ENCODE assay signal across 14 cellular contexts in the genomic region with DNA sequence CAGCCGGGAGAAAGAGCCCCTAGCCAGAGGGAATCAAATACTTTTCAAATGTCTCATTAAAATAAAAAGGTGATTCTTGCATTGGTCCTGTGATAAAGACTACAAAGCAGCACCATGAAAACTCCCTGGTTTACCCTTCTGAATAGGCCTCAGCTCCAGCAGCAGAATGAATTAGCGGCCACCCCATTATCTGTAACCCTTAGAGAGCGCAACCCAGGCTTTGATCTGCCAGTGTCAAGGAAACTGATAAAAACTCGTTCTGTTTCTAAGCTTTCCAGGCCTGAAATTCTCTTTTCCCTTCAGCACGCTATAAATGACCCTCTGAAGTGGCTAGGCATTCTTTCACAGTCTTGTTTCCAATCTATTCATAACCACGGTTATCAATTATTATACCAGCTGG.
"Had no signal": no experiment of that assay in that cellular context is flagged by ENCODE, and none has a peak within 500 bp of the region (broad histone marks: within the 10 kb centered on the region; RNA-seq: fewer than 3 reads in every experiment).

No MANE protein-coding gene starts in this region.

- H3K9me3 Mint-ChIP-seq: activated naive CD8-positive, alpha-beta T cell treated with anti-CD3 and anti-CD28 coated beads, Interleukin-2, amount 10 ng/mL, durations not matched to agents 7 days and 5 days; activated T-helper 1 cell treated with anti-CD3 and anti-CD28 coated beads, Interleukin-12 subunit alpha, Interleukin-12 subunit beta, Interleukin-2, Interleukin-4 antibody, amounts not matched to agents 30 ng/mL and 10 ng/mL and 1 ng/mL, durations not matched to agents 14 hours and 24 hours and 36 hours; dendritic cell treated with granulocyte-macrophage colony-stimulating factor and Interleukin-4, amounts not matched to agents 40 ng/mL and 50 ng/mL, for 4 days had no signal

- H3K4me3 ChIP-seq: gastroesophageal sphincter, hepatocyte, pancreas had no signal

- H3K4me3 Mint-ChIP-seq: activated CD8-positive, alpha-beta T cell treated with anti-CD3 and anti-CD28 coated beads, Interleukin-2, amount 10 ng/mL, durations not matched to agents 7 days and 5 days; activated naive CD8-positive, alpha-beta T cell treated with anti-CD3 and anti-CD28 coated beads, Interleukin-2, amount 10 ng/mL, durations not matched to agents 7 days and 5 days; activated T-helper 1 cell treated with anti-CD3 and anti-CD28 coated beads, Interleukin-12 subunit alpha, Interleukin-12 subunit beta, Interleukin-2, Interleukin-4 antibody, amounts not matched to agents 30 ng/mL and 10 ng/mL and 1 ng/mL, durations not matched to agents 14 hours and 24 hours and 36 hours; dendritic cell treated with granulocyte-macrophage colony-stimulating factor and Interleukin-4, amounts not matched to agents 40 ng/mL and 50 ng/mL, for 4 days; stimulated activated effector memory CD8-positive, alpha-beta T cell treated with anti-CD3 and anti-CD28 coated beads, Interleukin-12 subunit alpha, Interleukin-12 subunit beta, amount 100 ng/mL, for 72 hours; WTC11 had no signal

- H3K27me3 ChIP-seq: gastroesophageal sphincter, hepatocyte, pancreas had no signal

- H3K27ac ChIP-seq: gastroesophageal sphincter, hepatocyte, pancreas had no signal

- H3K36me3 Mint-ChIP-seq: activated naive CD8-positive, alpha-beta T cell treated with anti-CD3 and anti-CD28 coated beads, Interleukin-2, amount 10 ng/mL, durations not matched to agents 7 days and 5 days; stimulated activated effector memory CD8-positive, alpha-beta T cell treated with anti-CD3 and anti-CD28 coated beads, Interleukin-12 subunit alpha, Interleukin-12 subunit beta, amount 100 ng/mL, for 72 hours; WTC11 had no signal

- H3K4me1 ChIP-seq: gastroesophageal sphincter, pancreas had no signal

- ATAC-seq: activated CD8-positive, alpha-beta T cell treated with anti-CD3 and anti-CD28 coated beads, Interleukin-2, amount 10 ng/mL, durations not matched to agents 7 days and 5 days; gastroesophageal sphincter; stimulated activated effector memory CD8-positive, alpha-beta T cell treated with anti-CD3 and anti-CD28 coated beads, Interleukin-12 subunit alpha, Interleukin-12 subunit beta, amount 100 ng/mL, for 72 hours had no signal

- H3K4me1 Mint-ChIP-seq: activated naive CD8-positive, alpha-beta T cell treated with anti-CD3 and anti-CD28 coated beads, Interleukin-2, amount 10 ng/mL, durations not matched to agents 7 days and 5 days; stimulated activated effector memory CD8-positive, alpha-beta T cell treated with anti-CD3 and anti-CD28 coated beads, Interleukin-12 subunit alpha, Interleukin-12 subunit beta, amount 100 ng/mL, for 72 hours had no signal

- H3K27me3 Mint-ChIP-seq: activated naive CD8-positive, alpha-beta T cell treated with anti-CD3 and anti-CD28 coated beads, Interleukin-2, amount 10 ng/mL, durations not matched to agents 7 days and 5 days; dendritic cell treated with granulocyte-macrophage colony-stimulating factor and Interleukin-4, amounts not matched to agents 40 ng/mL and 50 ng/mL, for 4 days had no signal

- DNase-seq: activated CD4-positive, alpha-beta T cell treated with anti-CD3 and anti-CD28 coated beads for 48 hours; activated CD8-positive, alpha-beta memory T cell treated with anti-CD3 and anti-CD28 coated beads, Interleukin-2, amount 50 U/mL, for 4 hours; activated CD8-positive, alpha-beta T cell treated with anti-CD3 and anti-CD28 coated beads, Interleukin-2, amount 10 ng/mL, durations not matched to agents 7 days and 5 days; activated naive CD4-positive, alpha-beta T cell; activated naive CD8-positive, alpha-beta T cell treated with anti-CD3 and anti-CD28 coated beads, Interleukin-2, amount 10 ng/mL, durations not matched to agents 7 days and 5 days; mesenchymal stem cell; pancreas; T-helper 2 cell had no signal

- H3K9me3 ChIP-seq: gastroesophageal sphincter, pancreas had no signal

- H3K36me3 ChIP-seq: gastroesophageal sphincter, pancreas had no signal

- H3K27ac Mint-ChIP-seq: activated CD8-positive, alpha-beta T cell treated with anti-CD3 and anti-CD28 coated beads, Interleukin-2, amount 10 ng/mL, durations not matched to agents 7 days and 5 days; activated naive CD8-positive, alpha-beta T cell treated with anti-CD3 and anti-CD28 coated beads, Interleukin-2, amount 10 ng/mL, durations not matched to agents 7 days and 5 days; activated T-helper 1 cell treated with anti-CD3 and anti-CD28 coated beads, Interleukin-12 subunit alpha, Interleukin-12 subunit beta, Interleukin-2, Interleukin-4 antibody, amounts not matched to agents 30 ng/mL and 10 ng/mL and 1 ng/mL, durations not matched to agents 14 hours and 24 hours and 36 hours; dendritic cell treated with granulocyte-macrophage colony-stimulating factor and Interleukin-4, amounts not matched to agents 40 ng/mL and 50 ng/mL, for 4 days; stimulated activated effector memory CD8-positive, alpha-beta T cell treated with anti-CD3 and anti-CD28 coated beads, Interleukin-12 subunit alpha, Interleukin-12 subunit beta, amount 100 ng/mL, for 72 hours; WTC11 had no signal
